In genomic region chr9:103799959-103800358, GRCh38 we compare ENCODE assay signal across 17 cellular contexts.
DNase-seq lines count a peak whose midpoint lies in the region; ATAC-seq and TF ChIP-seq lines count a peak whose summit lies in the region.
"Had no signal": no experiment of that assay in that cellular context is flagged by ENCODE, and none has a peak within 500 bp of the region (broad histone marks: within the 10 kb centered on the region; RNA-seq: fewer than 3 reads in every experiment).

No MANE protein-coding gene starts in this region.

- ATAC-seq in SK-N-SH treated with all-trans-retinoic acid at 6 μM for 48 hours (no peak), GM19023 (IDR thresholded peaks at IDR 0.05; ENCODE audit: unreplicated experiment) (no peak)
- ATAC-seq: A549; CD8-positive, alpha-beta T cell had no signal

- no peaks in the 10 kb centered on the region for H3K27me3 ChIP-seq in SK-N-SH (ENCODE audit: insufficient read depth)
- H3K27me3 ChIP-seq: BLaER1 treated with 17β-estradiol and CSF1 and Interleukin-3, amounts not matched to agents 10 nM and 100 nM had no signal

- no peak for TF ChIP-seq RAD21 in SK-N-SH (IDR thresholded peaks at IDR 0.05; ENCODE audit: low read length)

- no peak overlapping the region for H3K4me3 Mint-ChIP-seq in chondrocyte (ENCODE audit: unreplicated experiment)
- H3K4me3 Mint-ChIP-seq: B cell; CD4-positive, alpha-beta T cell; CD8-positive, alpha-beta T cell had no signal

- no peaks in the 10 kb centered on the region for H3K36me3 Mint-ChIP-seq in chondrocyte (ENCODE audit: low read depth)
- H3K36me3 Mint-ChIP-seq: CD8-positive, alpha-beta T cell had no signal

- CTCF ChIA-PET in SK-N-SH (lab: Yijun Ruan, JAX), result no interaction called here

- TF ChIP-seq CTCF in SK-N-SH (IDR thresholded peaks at IDR 0.05), result no peak
- no peak for TF ChIP-seq CTCF in chondrocyte (IDR thresholded peaks at IDR 0.05)

- WGBS in SK-N-SH (ENCODE audit: low lambda C conversion rate), result 32% methylated on average over 1 of the region's 1 CpG

- no peak overlapping the region for H3K4me3 ChIP-seq in SK-N-SH (ENCODE audit: low read depth in 2 of 2, low read length in 1 of 2)
- H3K4me3 ChIP-seq: A549; BLaER1 treated with 17β-estradiol and CSF1 and Interleukin-3, amounts not matched to agents 10 nM and 100 nM had no signal

- TF ChIP-seq EP300 in SK-N-SH (IDR thresholded peaks at IDR 0.05; ENCODE audit: borderline replicate concordance in 1 of 2, low read depth in 1 of 2, low read length in 1 of 2), result no peak

- no peaks in the 10 kb centered on the region for H3K9me2 ChIP-seq in SK-N-SH

- H3K9me3 Mint-ChIP-seq in chondrocyte (ENCODE audit: low read depth), result peaks cover 2% of the 10 kb centered on the region
- H3K9me3 Mint-ChIP-seq: CD4-positive, alpha-beta T cell; CD8-positive, alpha-beta T cell had no signal

- no peaks in the 10 kb centered on the region for H3K4me1 Mint-ChIP-seq in chondrocyte (ENCODE audit: low read depth)
- H3K4me1 Mint-ChIP-seq: B cell had no signal

- H3K4me2 ChIP-seq in SK-N-SH, result no peak overlapping the region

- no peak overlapping the region for H3K9ac ChIP-seq in SK-N-SH
- H3K9ac ChIP-seq: BLaER1 treated with 17β-estradiol and CSF1 and Interleukin-3, amounts not matched to agents 10 nM and 100 nM had no signal

- H3K36me3 ChIP-seq in SK-N-SH (replicated peaks in 1 of 2; ENCODE audit: control insufficient read depth in 1 of 2, insufficient read depth in 2 of 2, low read length in 1 of 2), result no peaks in the 10 kb centered on the region
- H3K36me3 ChIP-seq: BLaER1 treated with 17β-estradiol and CSF1 and Interleukin-3, amounts not matched to agents 10 nM and 100 nM had no signal

- H4K20me1 ChIP-seq in SK-N-SH (ENCODE audit: insufficient read depth), result no peaks in the 10 kb centered on the region
- H4K20me1 ChIP-seq: BLaER1 treated with 17β-estradiol and CSF1 and Interleukin-3, amounts not matched to agents 10 nM and 100 nM had no signal

- no peaks in the 10 kb centered on the region for H3K27me3 Mint-ChIP-seq in chondrocyte (ENCODE audit: low read depth)
- H3K27me3 Mint-ChIP-seq: B cell; CD4-positive, alpha-beta T cell had no signal

- POLR2A ChIA-PET in SK-N-SH (lab: Yijun Ruan, JAX), result no interaction called here

- no peaks in the 10 kb centered on the region for H3K79me2 ChIP-seq in SK-N-SH (ENCODE audit: insufficient read depth)

- DNase-seq in SK-N-SH, result no peak
- DNase-seq in NCI-H226, result peak; percentile 9
- DNase-seq in chondrocyte (ENCODE audit: low spot score), result no peak
- DNase-seq: AML-193; Caco-2; Calu3; CD4-positive, alpha-beta T cell; CD8-positive, alpha-beta T cell; DMS79 treated with DMSO at 0.1 percent for 48 hours; GF-D8 had no signal

- H3K27ac ChIP-seq in SK-N-SH (ENCODE audit: low read depth in 2 of 2, low read length in 1 of 2), result no peak overlapping the region
- H3K27ac ChIP-seq: 22Rv1; BLaER1 treated with 17β-estradiol and CSF1 and Interleukin-3, amounts not matched to agents 10 nM and 100 nM; C4-2B had no signal

- H3K4me1 ChIP-seq in SK-N-SH (ENCODE audit: control insufficient read depth in 1 of 2, insufficient read depth in 2 of 2, low read depth in 1 of 2, low read length in 1 of 2), result peaks cover 0 to 23% of the 10 kb centered on the region in 2 experiments; a peak in 2 of 4 replicates
- H3K4me1 ChIP-seq: Caco-2 had no signal

- no peak overlapping the region for H3K27ac Mint-ChIP-seq in chondrocyte (ENCODE audit: unreplicated experiment)
- H3K27ac Mint-ChIP-seq: B cell; CD4-positive, alpha-beta T cell; CD8-positive, alpha-beta T cell had no signal

- H3F3A ChIP-seq in SK-N-SH (replicated peaks; ENCODE audit: insufficient read depth), result peaks cover 23% of the 10 kb centered on the region

- H3K9me3 ChIP-seq in SK-N-SH, result no peaks in the 10 kb centered on the region
- H3K9me3 ChIP-seq: A549; BLaER1 treated with 17β-estradiol and CSF1 and Interleukin-3, amounts not matched to agents 10 nM and 100 nM; Caco-2 had no signal

- H2AFZ ChIP-seq in SK-N-SH (ENCODE audit: low read depth), result peak overlapping the region; percentile 80

TF ChIP-seq in SK-N-SH, 30 proteins besides CTCF, POLR2A, EP300 and RAD21:
- no peak for TF ChIP-seq FOSL2 (IDR thresholded peaks at IDR 0.05; ENCODE audit: borderline replicate concordance, low read depth)
- no peak for TF ChIP-seq YY1 (IDR thresholded peaks at IDR 0.05; ENCODE audit: low read depth)
- no peak for TF ChIP-seq NRF1 (IDR thresholded peaks at IDR 0.05; ENCODE audit: low read depth, low read length)
- TF ChIP-seq USF1 (IDR thresholded peaks at IDR 0.05; ENCODE audit: borderline replicate concordance, low read depth), result no peak
- no peak for TF ChIP-seq PBX3 (IDR thresholded peaks at IDR 0.05)
- TF ChIP-seq ZBTB33 (IDR thresholded peaks at IDR 0.05; ENCODE audit: borderline replicate concordance, low read depth), result no peak

TF ChIP-seq in SK-N-SH treated with all-trans-retinoic acid at 6 μM for 48 hours, 23 proteins besides CTCF, POLR2A, EP300 and RAD21:
- TF ChIP-seq OSR1 (CRISPR knock-in tag; IDR thresholded peaks at IDR 0.05) (no peak), TOX (CRISPR knock-in tag; IDR thresholded peaks at IDR 0.05; ENCODE audit: borderline replicate concordance) (no peak), PPARA (CRISPR knock-in tag; IDR thresholded peaks at IDR 0.05; ENCODE audit: borderline replicate concordance) (no peak), GLIS3 (CRISPR knock-in tag; IDR thresholded peaks at IDR 0.05) (no peak), ZFP3 (CRISPR knock-in tag; IDR thresholded peaks at IDR 0.05) (no peak), ISL1 (CRISPR knock-in tag; IDR thresholded peaks at IDR 0.05) (no peak)
